ENCODE assay signal across 1 cellular context in genomic region chr3:48879994-48880377, GRCh38.
TF ChIP-seq lines count a peak whose summit lies in the region.

No MANE protein-coding gene starts in this region.

TF ChIP-seq in GM12878, 131 proteins besides CTCF, POLR2A, EP300 and RAD21:
- TF ChIP-seq ZNF274 (IDR thresholded peaks at IDR 0.05; ENCODE audit: insufficient read depth, insufficient read length) (no peak), PRDM15 (CRISPR knock-in tag; IDR thresholded peaks at IDR 0.05) (no peak), RELA (IDR thresholded peaks at IDR 0.05; ENCODE audit: borderline replicate concordance, partially characterized antibody) (no peak), JUNB (IDR thresholded peaks at IDR 0.05) (no peak), MEF2A (IDR thresholded peaks at IDR 0.05; ENCODE audit: insufficient read depth, low read depth, low read length) (no peak), POU2F2 (IDR thresholded peaks at IDR 0.05; ENCODE audit: borderline replicate concordance, low read depth, low read length) (no peak), HSF1 (IDR thresholded peaks at IDR 0.05; ENCODE audit: low read depth, low read length) (no peak), HDGF (IDR thresholded peaks at IDR 0.05) (no peak), CBX5 (IDR thresholded peaks at IDR 0.05; ENCODE audit: low read depth) (no peak), PAX8 (IDR thresholded peaks at IDR 0.05) (no peak), NFIC (IDR thresholded peaks at IDR 0.05; ENCODE audit: low read depth, low read length) (no peak), NRF1 (conservative IDR thresholded peaks at IDR 0.05; ENCODE audit: low read depth, low read length) (no peak), NFXL1 (IDR thresholded peaks at IDR 0.05; ENCODE audit: borderline replicate concordance) (no peak)
- TF ChIP-seq, protein P1, sequence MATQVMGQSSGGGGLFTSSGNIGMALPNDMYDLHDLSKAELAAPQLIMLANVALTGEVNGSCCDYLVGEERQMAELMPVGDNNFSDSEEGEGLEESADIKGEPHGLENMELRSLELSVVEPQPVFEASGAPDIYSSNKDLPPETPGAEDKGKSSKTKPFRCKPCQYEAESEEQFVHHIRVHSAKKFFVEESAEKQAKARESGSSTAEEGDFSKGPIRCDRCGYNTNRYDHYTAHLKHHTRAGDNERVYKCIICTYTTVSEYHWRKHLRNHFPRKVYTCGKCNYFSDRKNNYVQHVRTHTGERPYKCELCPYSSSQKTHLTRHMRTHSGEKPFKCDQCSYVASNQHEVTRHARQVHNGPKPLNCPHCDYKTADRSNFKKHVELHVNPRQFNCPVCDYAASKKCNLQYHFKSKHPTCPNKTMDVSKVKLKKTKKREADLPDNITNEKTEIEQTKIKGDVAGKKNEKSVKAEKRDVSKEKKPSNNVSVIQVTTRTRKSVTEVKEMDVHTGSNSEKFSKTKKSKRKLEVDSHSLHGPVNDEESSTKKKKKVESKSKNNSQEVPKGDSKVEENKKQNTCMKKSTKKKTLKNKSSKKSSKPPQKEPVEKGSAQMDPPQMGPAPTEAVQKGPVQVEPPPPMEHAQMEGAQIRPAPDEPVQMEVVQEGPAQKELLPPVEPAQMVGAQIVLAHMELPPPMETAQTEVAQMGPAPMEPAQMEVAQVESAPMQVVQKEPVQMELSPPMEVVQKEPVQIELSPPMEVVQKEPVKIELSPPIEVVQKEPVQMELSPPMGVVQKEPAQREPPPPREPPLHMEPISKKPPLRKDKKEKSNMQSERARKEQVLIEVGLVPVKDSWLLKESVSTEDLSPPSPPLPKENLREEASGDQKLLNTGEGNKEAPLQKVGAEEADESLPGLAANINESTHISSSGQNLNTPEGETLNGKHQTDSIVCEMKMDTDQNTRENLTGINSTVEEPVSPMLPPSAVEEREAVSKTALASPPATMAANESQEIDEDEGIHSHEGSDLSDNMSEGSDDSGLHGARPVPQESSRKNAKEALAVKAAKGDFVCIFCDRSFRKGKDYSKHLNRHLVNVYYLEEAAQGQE (IDR thresholded peaks at IDR 0.05; ENCODE audit: low read depth, low read length): no peak
- TF ChIP-seq, protein P2, sequence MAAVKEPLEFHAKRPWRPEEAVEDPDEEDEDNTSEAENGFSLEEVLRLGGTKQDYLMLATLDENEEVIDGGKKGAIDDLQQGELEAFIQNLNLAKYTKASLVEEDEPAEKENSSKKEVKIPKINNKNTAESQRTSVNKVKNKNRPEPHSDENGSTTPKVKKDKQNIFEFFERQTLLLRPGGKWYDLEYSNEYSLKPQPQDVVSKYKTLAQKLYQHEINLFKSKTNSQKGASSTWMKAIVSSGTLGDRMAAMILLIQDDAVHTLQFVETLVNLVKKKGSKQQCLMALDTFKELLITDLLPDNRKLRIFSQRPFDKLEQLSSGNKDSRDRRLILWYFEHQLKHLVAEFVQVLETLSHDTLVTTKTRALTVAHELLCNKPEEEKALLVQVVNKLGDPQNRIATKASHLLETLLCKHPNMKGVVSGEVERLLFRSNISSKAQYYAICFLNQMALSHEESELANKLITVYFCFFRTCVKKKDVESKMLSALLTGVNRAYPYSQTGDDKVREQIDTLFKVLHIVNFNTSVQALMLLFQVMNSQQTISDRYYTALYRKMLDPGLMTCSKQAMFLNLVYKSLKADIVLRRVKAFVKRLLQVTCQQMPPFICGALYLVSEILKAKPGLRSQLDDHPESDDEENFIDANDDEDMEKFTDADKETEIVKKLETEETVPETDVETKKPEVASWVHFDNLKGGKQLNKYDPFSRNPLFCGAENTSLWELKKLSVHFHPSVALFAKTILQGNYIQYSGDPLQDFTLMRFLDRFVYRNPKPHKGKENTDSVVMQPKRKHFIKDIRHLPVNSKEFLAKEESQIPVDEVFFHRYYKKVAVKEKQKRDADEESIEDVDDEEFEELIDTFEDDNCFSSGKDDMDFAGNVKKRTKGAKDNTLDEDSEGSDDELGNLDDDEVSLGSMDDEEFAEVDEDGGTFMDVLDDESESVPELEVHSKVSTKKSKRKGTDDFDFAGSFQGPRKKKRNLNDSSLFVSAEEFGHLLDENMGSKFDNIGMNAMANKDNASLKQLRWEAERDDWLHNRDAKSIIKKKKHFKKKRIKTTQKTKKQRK (IDR thresholded peaks at IDR 0.05; ENCODE audit: low read depth, low read length): no peak
